9 cellular contexts compared by ENCODE assay signal in genomic region chr2:158066046-158066713, GRCh38. TPM values are rescaled to one million over a fixed set of nuclear protein-coding genes. Genes with fewer than 3 reads are reported as not detected.
"Had no signal": no experiment of that assay in that cellular context is flagged by ENCODE, and none has a peak within 500 bp of the region (broad histone marks: within the 10 kb centered on the region; RNA-seq: fewer than 3 reads in every experiment).

No MANE protein-coding gene starts in this region.

- DNase-seq: H7, KG1 had no signal

- H3K4me2 ChIP-seq: GM23338 had no signal

- H2AFZ ChIP-seq: GM23338 had no signal

- H3K9me3 ChIP-seq: HAP-1 had no signal

- FAIRE-seq: HTR-8/SVneo had no signal

- H3K36me3 ChIP-seq: HAP-1 had no signal

- H3K4me1 ChIP-seq: HAP-1 had no signal

- H3K4me3 ChIP-seq: GM23338, HAP-1 had no signal

- ATAC-seq: GM23338, HCT116 had no signal

RNA-seq across cellular contexts. Expression of gene UPP2, which starts 35.5 kb away (rescaled TPM):
- total RNA-seq: GM23338, H4, H7, HT-29 had no signal
- polyA plus RNA-seq: GM23338, IgD-negative memory B cell had no signal
